Comparison of ENCODE assay signal across 10 cellular contexts in genomic region chr15:79432345-79433311, GRCh38. TPM values are rescaled to one million over a fixed set of nuclear protein-coding genes. Genes with fewer than 3 reads are reported as not detected.
DNase-seq lines count a peak whose midpoint lies in the region; ATAC-seq and TF ChIP-seq lines count a peak whose summit lies in the region.
"Had no signal": no experiment of that assay in that cellular context is flagged by ENCODE, and none has a peak within 500 bp of the region (broad histone marks: within the 10 kb centered on the region; RNA-seq: fewer than 3 reads in every experiment).

No MANE protein-coding gene starts in this region.

- DNase-seq in G401 (ENCODE audit: low spot score) (peak; percentile 74), RWPE2 (ENCODE audit: low spot score) (no peak), fibroblast of the aortic adventitia (ENCODE audit: low read depth) (peak; percentile 2), prostate gland (ENCODE audit: low spot score) (no peak), UCSD-AML1 (lab: John Stamatoyannopoulos, UW; ENCODE audit: unreplicated experiment) (no peak), OCI-M2 (lab: John Stamatoyannopoulos, UW; ENCODE audit: unreplicated experiment) (no peak)
- no peak for DNase-seq in CD4-positive, alpha-beta memory T cell
- DNase-seq: immature natural killer cell had no signal

- no peak overlapping the region for H3K27ac ChIP-seq in RWPE2 (ENCODE audit: poor library complexity, severe bottlenecking)
- no peak overlapping the region for H3K27ac ChIP-seq in prostate gland
- no peak overlapping the region for H3K27ac ChIP-seq in CD4-positive, alpha-beta memory T cell (ENCODE audit: low read depth, low read length)

- WGBS in prostate gland: 12% methylated on average over 62 of the region's 86 CpGs

- peak overlapping the region; percentile 15 for H3K4me3 ChIP-seq in RWPE2 (ENCODE audit: severe bottlenecking)
- peak overlapping the region; percentile 60 for H3K4me3 ChIP-seq in fibroblast of the aortic adventitia (ENCODE audit: low read depth, low read length)
- peak overlapping the region; percentile 36 to 40 for H3K4me3 ChIP-seq in prostate gland
- no peak overlapping the region for H3K4me3 ChIP-seq in CD4-positive, alpha-beta memory T cell (ENCODE audit: low read length in 2 of 2)

- H3K36me3 ChIP-seq in RWPE2 (ENCODE audit: low read depth) (no peaks in the 10 kb centered on the region), prostate gland (no peaks in the 10 kb centered on the region)
- no peaks in the 10 kb centered on the region for H3K36me3 ChIP-seq in CD4-positive, alpha-beta memory T cell (ENCODE audit: insufficient read depth, low read length)

- TF ChIP-seq CTCF in RWPE2 (IDR thresholded peaks at IDR 0.05; ENCODE audit: poor library complexity, severe bottlenecking) (peak; percentile 7), fibroblast of the aortic adventitia (IDR thresholded peaks at IDR 0.05; ENCODE audit: insufficient read depth, low read length) (no peak), prostate gland (IDR thresholded peaks at IDR 0.05) (no peak)

- no peaks in the 10 kb centered on the region for H3K4me1 ChIP-seq in RWPE2 (ENCODE audit: insufficient read depth, poor library complexity, severe bottlenecking)
- H3K4me1 ChIP-seq in prostate gland (replicated peaks): no peaks in the 10 kb centered on the region
- no peaks in the 10 kb centered on the region for H3K4me1 ChIP-seq in CD4-positive, alpha-beta memory T cell (ENCODE audit: insufficient read depth, low read length)

- in situ Hi-C loops in G401 (cut with HindIII; ENCODE audit: low sequenced_read_pairs): no loop called here

- intact Hi-C loops in prostate gland (cut with DNase I): no loop called here
- intact Hi-C loops in CD4-positive, alpha-beta memory T cell (cut with micrococcal nuclease): no loop called here

- POLR2A ChIA-PET in CD4-positive, alpha-beta memory T cell (lab: Charles Lee; ENCODE audit: partially characterized antibody): no interaction called here

- peak; percentile 30 for ATAC-seq in RWPE2 (ENCODE audit: low read depth)
- no peak for ATAC-seq in HG02840 (IDR thresholded peaks at IDR 0.05; ENCODE audit: low FRiP score, unreplicated experiment)

- H3K9me3 ChIP-seq in RWPE2 (ENCODE audit: severe bottlenecking): no peaks in the 10 kb centered on the region
- H3K9me3 ChIP-seq in prostate gland: no peaks in the 10 kb centered on the region
- no peaks in the 10 kb centered on the region for H3K9me3 ChIP-seq in CD4-positive, alpha-beta memory T cell (ENCODE audit: control insufficient read depth in 1 of 2, low read length in 2 of 2)

- H3K36me3 Mint-ChIP-seq in CD4-positive, alpha-beta memory T cell: peaks cover 0 to 4% of the 10 kb centered on the region in 2 donors
- H3K36me3 Mint-ChIP-seq: IgD-negative memory B cell had no signal

- H3K4me1 Mint-ChIP-seq in CD4-positive, alpha-beta memory T cell: peaks cover 4 to 12% (median 8%) of the 10 kb centered on the region in 4 donors

- H3K27me3 ChIP-seq in RWPE2 (ENCODE audit: insufficient read depth, poor library complexity, severe bottlenecking) (peaks cover 87% of the 10 kb centered on the region), prostate gland (replicated peaks; ENCODE audit: insufficient read depth) (no peaks in the 10 kb centered on the region)
- H3K27me3 ChIP-seq in CD4-positive, alpha-beta memory T cell (ENCODE audit: insufficient read depth, low read length): peaks cover 12% of the 10 kb centered on the region

- no peak overlapping the region for H3K27ac Mint-ChIP-seq in CD4-positive, alpha-beta memory T cell
- H3K27ac Mint-ChIP-seq: IgD-negative memory B cell, immature natural killer cell had no signal

- CTCF ChIA-PET in CD4-positive, alpha-beta memory T cell (lab: Charles Lee; ENCODE audit: partially characterized antibody): no interaction called here

- H3K27me3 Mint-ChIP-seq in CD4-positive, alpha-beta memory T cell: peaks cover 33 to 51% of the 10 kb centered on the region in 2 donors

- no peak for TF ChIP-seq POLR2A in prostate gland (IDR thresholded peaks at IDR 0.05)

- H3K9me3 Mint-ChIP-seq in CD4-positive, alpha-beta memory T cell: peaks cover 0 to 3% (median 0%) of the 10 kb centered on the region in 8 donors
- H3K9me3 Mint-ChIP-seq: immature natural killer cell had no signal

- H3K4me3 Mint-ChIP-seq in CD4-positive, alpha-beta memory T cell: peak overlapping the region in 1 of 8 donors; percentile 26
- H3K4me3 Mint-ChIP-seq: immature natural killer cell had no signal

RNA-seq across cellular contexts. Expression of gene MINAR1, which starts 0.5 kb away (rescaled TPM):
- 0.20 and 0.31 TPM in 2 replicates for total RNA-seq in G401 (2014; rRNA removed; shearing (Covaris generic))
- total RNA-seq in fibroblast of the aortic adventitia (ENCODE audit: low replicate concordance) (0.98 and 1.7 TPM in 2 replicates), prostate gland (under 1 TPM; 0.32 to 0.57 TPM)
- total RNA-seq in CD4-positive, alpha-beta memory T cell: under 1 TPM; 0.30 to 0.32 TPM
- under 1 TPM in 1 of 2 donors, not detected in 1; 0.07 TPM for polyA plus RNA-seq in CD4-positive, alpha-beta memory T cell

Comparison
In these comparisons a context has a peak if more than half of its experiments do, and no peak if none do; other contexts are left out.
1. DNase-seq: peak in G401 (single experiment) and fibroblast of the aortic adventitia (single experiment); none in RWPE2 (single experiment), prostate gland (single experiment), CD4-positive, alpha-beta memory T cell (0 of 5), UCSD-AML1 (single experiment) and OCI-M2 (single experiment).
2. H3K4me3 ChIP-seq: peak in RWPE2 (single experiment), fibroblast of the aortic adventitia (single experiment) and prostate gland (2 of 2); none in CD4-positive, alpha-beta memory T cell (0 of 2).